Comparison of ENCODE assay signal across 20 cellular contexts in genomic region chr11:43784866-43785265, GRCh38.
"Had no signal": no experiment of that assay in that cellular context is flagged by ENCODE, and none has a peak within 500 bp of the region (broad histone marks: within the 10 kb centered on the region; RNA-seq: fewer than 3 reads in every experiment).

No MANE protein-coding gene starts in this region.

- H3K4me3 Mint-ChIP-seq: naive thymus-derived CD8-positive, alpha-beta T cell had no signal

- H3K27me3 Mint-ChIP-seq: naive thymus-derived CD8-positive, alpha-beta T cell had no signal

- H3K4me3 ChIP-seq: colonic mucosa, esophagus squamous epithelium, heart right ventricle, mucosa of descending colon, ovary, right atrium auricular region, sigmoid colon, skin epidermis, stomach, thoracic aorta, transverse colon had no signal

- DNase-seq: colonic mucosa; dermis blood vessel endothelial cell; esophagus squamous epithelium; heart right ventricle; hypothalamus; islet precursor cell; mammary epithelial cell; mucosa of descending colon; naive thymus-derived CD8-positive, alpha-beta T cell; ovary; sigmoid colon; stimulated activated CD4-positive, alpha-beta T cell treated with anti-CD3 and anti-CD28 coated beads, Interleukin-2, amount 100 ng/mL, for 24 hours; stimulated activated CD4-positive, alpha-beta T cell treated with anti-CD3 and anti-CD28 coated beads, Interleukin-4, amount 100 ng/mL, for 4 hours; stimulated activated naive CD4-positive, alpha-beta T cell; stomach; substantia nigra; transverse colon had no signal

- H3K27ac Mint-ChIP-seq: naive thymus-derived CD8-positive, alpha-beta T cell had no signal
